Comparison of ENCODE assay signal across 24 cellular contexts in genomic region chr6:134950482-134950881, GRCh38. TPM values are rescaled to one million over a fixed set of nuclear protein-coding genes. Genes with fewer than 3 reads are reported as not detected.
DNase-seq lines count a peak whose midpoint lies in the region; ATAC-seq, FAIRE-seq and TF ChIP-seq lines count a peak whose summit lies in the region.
"Had no signal": no experiment of that assay in that cellular context is flagged by ENCODE, and none has a peak within 500 bp of the region (broad histone marks: within the 10 kb centered on the region; RNA-seq: fewer than 3 reads in every experiment).

No MANE protein-coding gene starts in this region.

- ATAC-seq in RWPE2 (ENCODE audit: low read depth) (no peak), HG03565 (IDR thresholded peaks at IDR 0.05; ENCODE audit: unreplicated experiment) (no peak), GM21737 (IDR thresholded peaks at IDR 0.05; ENCODE audit: unreplicated experiment) (no peak)
- ATAC-seq: Right ventricle myocardium inferior, T-cell had no signal

- no peaks in the 10 kb centered on the region for H3K27me3 ChIP-seq in RWPE2 (ENCODE audit: insufficient read depth, poor library complexity, severe bottlenecking)
- no peaks in the 10 kb centered on the region for H3K27me3 ChIP-seq in parathyroid adenoma (ENCODE audit: control insufficient read depth, insufficient read depth, low read length)
- no peaks in the 10 kb centered on the region for H3K27me3 ChIP-seq in tibial nerve
- H3K27me3 ChIP-seq: SJCRH30 had no signal

- TF ChIP-seq CTCF in RWPE2 (IDR thresholded peaks at IDR 0.05; ENCODE audit: poor library complexity, severe bottlenecking) (peak; percentile 14), kidney (IDR thresholded peaks at IDR 0.05; ENCODE audit: borderline replicate concordance, extremely low read depth, insufficient read depth) (no peak), parathyroid adenoma (IDR thresholded peaks at IDR 0.05) (no peak), tibial nerve (IDR thresholded peaks at IDR 0.05) (no peak)

- no peaks in the 10 kb centered on the region for H3K9me3 ChIP-seq in RWPE2 (ENCODE audit: severe bottlenecking)
- peaks cover 0 to 4% of the 10 kb centered on the region in 2 donors for H3K9me3 ChIP-seq in kidney (ENCODE audit: control insufficient read depth in 1 of 2, low read length in 2 of 2)
- no peaks in the 10 kb centered on the region for H3K9me3 ChIP-seq in parathyroid adenoma (ENCODE audit: control insufficient read depth, low read length)
- no peaks in the 10 kb centered on the region for H3K9me3 ChIP-seq in tibial nerve
- H3K9me3 ChIP-seq: SJCRH30 had no signal

- H3K4me1 ChIP-seq in RWPE2 (ENCODE audit: insufficient read depth, poor library complexity, severe bottlenecking) = no peaks in the 10 kb centered on the region
- peaks cover 0 to 9% of the 10 kb centered on the region in 2 donors for H3K4me1 ChIP-seq in kidney (ENCODE audit: control insufficient read depth in 1 of 2, insufficient read depth in 1 of 2, low read depth in 1 of 2, low read length in 2 of 2)
- H3K4me1 ChIP-seq in parathyroid adenoma = peaks cover 3% of the 10 kb centered on the region
- no peaks in the 10 kb centered on the region for H3K4me1 ChIP-seq in tibial nerve

- H3K4me3 ChIP-seq in RWPE2 (ENCODE audit: severe bottlenecking) = no peak overlapping the region
- H3K4me3 ChIP-seq in kidney (ENCODE audit: low read length in 2 of 2) = peak overlapping the region; percentile 42 to 77
- H3K4me3 ChIP-seq in parathyroid adenoma (ENCODE audit: low read depth, low read length) = no peak overlapping the region
- H3K4me3 ChIP-seq in tibial nerve = no peak overlapping the region
- H3K4me3 ChIP-seq: SJCRH30 had no signal

- TF ChIP-seq POLR2A in tibial nerve (IDR thresholded peaks at IDR 0.05) = no peak

- DNase-seq in NCI-H69 (lab: John Stamatoyannopoulos, UW) (peak; percentile 19), RWPE2 (ENCODE audit: low spot score) (no peak), kidney (no peak), tibial nerve (ENCODE audit: low spot score in 2 of 2) (no peak)
- DNase-seq: C1 segment of cervical spinal cord; CD4-positive, alpha-beta memory T cell; COR-L47; NCI-H1092; NCI-H1417 treated with DMSO at 0.1 percent for 48 hours; NCI-H1694 treated with DMSO at 0.1 percent for 48 hours; NCI-H2081; NCI-H226; NCI-H510A; OCI-M1; SJCRH30; T-cell had no signal

- H3K79me2 ChIP-seq in parathyroid adenoma = no peaks in the 10 kb centered on the region

- H3K27ac ChIP-seq in RWPE2 (ENCODE audit: poor library complexity, severe bottlenecking) (no peak overlapping the region), kidney (ENCODE audit: low read depth in 2 of 2, low read length in 2 of 2) (peak overlapping the region in 1 of 2 donors; percentile 17), parathyroid adenoma (no peak overlapping the region), tibial nerve (no peak overlapping the region)
- H3K27ac ChIP-seq: SJCRH30 had no signal

- H3K9ac ChIP-seq in kidney (ENCODE audit: low read length in 2 of 2) (no peak overlapping the region), parathyroid adenoma (no peak overlapping the region)

- no peaks in the 10 kb centered on the region for H3K36me3 ChIP-seq in RWPE2 (ENCODE audit: low read depth)
- no peaks in the 10 kb centered on the region for H3K36me3 ChIP-seq in kidney (ENCODE audit: control insufficient read depth in 1 of 2, insufficient read depth in 2 of 2, low read length in 2 of 2)
- H3K36me3 ChIP-seq in parathyroid adenoma (ENCODE audit: control insufficient read depth, insufficient read depth, low read length) = no peaks in the 10 kb centered on the region
- no peaks in the 10 kb centered on the region for H3K36me3 ChIP-seq in tibial nerve
- H3K36me3 ChIP-seq: SJCRH30 had no signal

- 41 to 59% methylated on average over 2 of the region's 2 CpGs for WGBS in tibial nerve, 2 donors

- H2AFZ ChIP-seq in parathyroid adenoma = peak overlapping the region; percentile 18

- intact Hi-C loops in kidney (cut with DNase I) = no loop called here

- TF ChIP-seq EP300 in tibial nerve (IDR thresholded peaks at IDR 0.05) = no peak

- no peak overlapping the region for H3K4me2 ChIP-seq in parathyroid adenoma (ENCODE audit: low read length)

- no peak for FAIRE-seq in kidney (lab: Jason Lieb, UNC)
- FAIRE-seq: G401.6, H54, RCC 7860 had no signal

RNA-seq across cellular contexts. Expression of gene ALDH8A1, which starts 0.6 kb away (rescaled TPM):
- total RNA-seq in kidney = 11.2 TPM
- 56.7 TPM for polyA plus RNA-seq in kidney (ENCODE audit: insufficient read depth, low read depth, low replicate concordance)
- total RNA-seq in tibial nerve = 1 to 10 TPM in 3 of 4 donors, under 1 TPM in 1; 0.90 to 4.2 (median 2.3) TPM
- total RNA-seq: Right ventricle myocardium inferior had no signal
- polyA plus RNA-seq: CD4-positive, alpha-beta memory T cell; IgD-negative memory B cell had no signal

Comparison
In these comparisons a context has a peak if more than half of its experiments do, and no peak if none do; other contexts are left out.
1. H3K4me3 ChIP-seq: peak in kidney (2 of 2); none in RWPE2 (single experiment), parathyroid adenoma (single experiment) and tibial nerve (0 of 4).